ENCODE assay signal across 8 cellular contexts in the genomic region with DNA sequence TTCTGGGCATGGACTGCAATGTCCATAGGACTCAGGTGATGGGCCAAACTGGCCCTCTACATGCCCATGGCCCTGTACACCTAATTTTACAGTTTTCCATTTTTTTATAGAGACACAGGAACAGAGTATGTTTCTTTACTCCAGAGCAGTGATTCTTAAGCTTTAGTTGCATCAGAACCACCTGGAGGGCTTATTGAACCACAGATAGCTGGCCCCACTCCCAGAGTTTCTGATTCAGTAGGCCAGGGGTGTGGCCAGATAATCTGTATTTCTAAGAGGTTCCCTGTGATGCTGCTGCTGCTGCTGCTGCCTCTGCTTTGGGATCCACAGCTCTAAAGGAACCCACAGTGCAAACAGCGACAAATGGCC. TPM values are rescaled to one million over a fixed set of nuclear protein-coding genes. Genes with fewer than 3 reads are reported as not detected.
DNase-seq lines count a peak whose midpoint lies in the region; ATAC-seq, FAIRE-seq and TF ChIP-seq lines count a peak whose summit lies in the region.

No MANE protein-coding gene starts in this region.

- H3K36me3 ChIP-seq in heart left ventricle, result no peaks in the 10 kb centered on the region
- no peaks in the 10 kb centered on the region for H3K36me3 ChIP-seq in aorta (ENCODE audit: control insufficient read depth in 1 of 2, insufficient read depth in 2 of 2, low read length in 1 of 2)

- no peak overlapping the region for H3K4me3 ChIP-seq in heart left ventricle
- H3K4me3 ChIP-seq in aorta (ENCODE audit: low read length in 2 of 2), result no peak overlapping the region

- H3K4me1 ChIP-seq in heart left ventricle (peaks cover 11 to 64% (median 45%) of the 10 kb centered on the region in 12 donors), aorta (ENCODE audit: control insufficient read depth in 1 of 2, insufficient read depth in 2 of 2, low read length in 2 of 2) (peaks cover 0 to 4% of the 10 kb centered on the region in 2 donors)

- TF ChIP-seq CTCF in heart left ventricle (IDR thresholded peaks at IDR 0.05), result no peak

- WGBS in heart left ventricle, 4 donors, result 69 to 100% (median 76%) methylated on average over 1 of the region's 1 CpG
- 9 to 15% methylated on average over 1 of the region's 1 CpG for WGBS in aorta, 2 donors

- H3K27me3 ChIP-seq in heart left ventricle (peaks cover 0 to 6% (median 0%) of the 10 kb centered on the region in 9 donors), aorta (ENCODE audit: control insufficient read depth in 1 of 2, insufficient read depth in 2 of 2, low read length in 1 of 2) (no peaks in the 10 kb centered on the region)

- H3K9me3 ChIP-seq in heart left ventricle (no peaks in the 10 kb centered on the region), aorta (ENCODE audit: control insufficient read depth, low read length) (no peaks in the 10 kb centered on the region)

- FAIRE-seq in RCC 7860 (lab: Jason Lieb, UNC), result peak; percentile 62

- peak overlapping the region; percentile 42 to 80 (median 70) for H3K27ac ChIP-seq in heart left ventricle
- H3K27ac ChIP-seq in aorta (ENCODE audit: low read depth in 1 of 2, low read length in 2 of 2), result peak overlapping the region; percentile 22 to 81

- intact Hi-C loops in heart left ventricle (cut with DNase I), result loop anchor here in 1 of 10 donors (10.0 kb wide), 1 partner anchor 140 kb away; the partner anchor contains the start of gene NMNAT3
- intact Hi-C loops in aorta (cut with DNase I), result no loop called here

- peak; percentile 56 for ATAC-seq in HG03342 (IDR thresholded peaks at IDR 0.05; ENCODE audit: unreplicated experiment)
- ATAC-seq in heart left ventricle, result peak in 3 of 4 donors; percentile 2 to 38 (median 14)
- ATAC-seq in aorta (ENCODE audit: low FRiP score), result peak; percentile 2
- no peak for ATAC-seq in GM19328 (IDR thresholded peaks at IDR 0.05; ENCODE audit: unreplicated experiment)

- no peak for TF ChIP-seq POLR2A in heart left ventricle (IDR thresholded peaks at IDR 0.05)

- DNase-seq in GM04504 (ENCODE audit: low read depth), result peak; percentile 44
- DNase-seq in RCC 7860 (ENCODE audit: low spot score), result peak; percentile 29
- DNase-seq in heart left ventricle, result no peak
- no peak for DNase-seq in aorta
- DNase-seq in KG1 (lab: John Stamatoyannopoulos, UW), result no peak
- DNase-seq in activated naive CD4-positive, alpha-beta T cell (lab: John Stamatoyannopoulos, UW), result no peak

RNA-seq across cellular contexts. Expression of gene RBP1, which starts 5.1 kb away (rescaled TPM):
- total RNA-seq in heart left ventricle (10 to 100 TPM in 8 of 9 donors, 1 to 10 TPM in 1; 9.4 to 32.0 (median 13.0) TPM), aorta (10 to 100 TPM; 26.8 to 31.0 TPM)
- polyA plus RNA-seq in heart left ventricle (10 to 100 TPM; 26.4 to 27.5 TPM), aorta (10 to 100 TPM; 31.9 to 60.4 TPM)

RNA-seq across cellular contexts. Expression of gene RBP2, which starts 58.1 kb away (rescaled TPM):
- not detected for total RNA-seq in heart left ventricle
- under 1 TPM in 1 of 2 donors, not detected in 1; 0.25 TPM for polyA plus RNA-seq in heart left ventricle
- not detected for total RNA-seq in aorta
- polyA plus RNA-seq in aorta, result 1,000 to 10,000 TPM in 1 of 2 donors, under 1 TPM in 1; 0.18 to 1,154 TPM

Comparison
In these comparisons a context has a peak if more than half of its experiments do, and no peak if none do; other contexts are left out.
1. DNase-seq: peak in GM04504 (single experiment) and RCC 7860 (single experiment); none in heart left ventricle (0 of 5), aorta (0 of 2), KG1 (single experiment) and activated naive CD4-positive, alpha-beta T cell (0 of 4).